19 cellular contexts compared by ENCODE assay signal in the genomic region with DNA sequence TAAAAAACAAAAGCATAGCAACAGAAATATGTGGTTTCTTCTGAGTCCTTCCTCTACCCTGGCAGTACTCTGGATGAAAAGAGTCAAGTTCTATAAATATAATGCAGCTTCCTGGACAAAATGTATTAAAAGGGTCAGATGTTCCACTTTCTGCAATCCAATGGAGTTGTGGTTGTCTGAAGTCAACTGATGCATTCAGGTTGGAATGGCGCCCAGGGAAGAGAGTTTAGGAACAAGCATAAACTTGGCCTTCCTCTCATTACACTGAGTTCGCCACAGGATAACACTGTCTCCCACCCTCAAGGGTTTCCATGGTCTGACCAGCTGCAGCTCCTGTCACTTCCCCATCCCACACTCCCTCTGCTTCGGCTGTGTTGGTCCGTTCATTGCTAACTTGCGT.
DNase-seq lines count a peak whose midpoint lies in the region; ATAC-seq and TF ChIP-seq lines count a peak whose summit lies in the region.
"Had no signal": no experiment of that assay in that cellular context is flagged by ENCODE, and none has a peak within 500 bp of the region (broad histone marks: within the 10 kb centered on the region; RNA-seq: fewer than 3 reads in every experiment).

No MANE protein-coding gene starts in this region.

- peak overlapping the region; percentile 11 to 45 for H3K27ac ChIP-seq in breast epithelium
- no peak overlapping the region for H3K27ac ChIP-seq in mesenchymal stem cell (ENCODE audit: low read length, poor library complexity, severe bottlenecking)
- H3K27ac ChIP-seq in tibial artery, result no peak overlapping the region
- no peak overlapping the region for H3K27ac ChIP-seq in RWPE1
- H3K27ac ChIP-seq: ascending aorta had no signal

- H4K8ac ChIP-seq in mesenchymal stem cell (ENCODE audit: low read length), result no peak overlapping the region

- no peak overlapping the region for H2BK15ac ChIP-seq in mesenchymal stem cell (ENCODE audit: low read depth, poor library complexity, severe bottlenecking)

- H3K27me3 Mint-ChIP-seq in MCF 10A (ENCODE audit: insufficient read depth, unreplicated experiment) (no peaks in the 10 kb centered on the region), chondrocyte (ENCODE audit: low read depth) (no peaks in the 10 kb centered on the region)
- H3K27me3 Mint-ChIP-seq: CD4-positive, alpha-beta T cell; effector memory CD8-positive, alpha-beta T cell; progenitor cell of endocrine pancreas had no signal

- intact Hi-C loops in breast epithelium (cut with DNase I; ENCODE audit: low total_unique reads) (no loop called here), MCF 10A (cut with micrococcal nuclease) (no loop called here), tibial artery (cut with DNase I; ENCODE audit: low total_unique reads) (no loop called here)

- BruUV-seq in MCF 10A (replicated peaks; lab: Mats Ljungman, UMichigan), result no TSS peak

- H3K36me3 ChIP-seq in breast epithelium (no peaks in the 10 kb centered on the region), mesenchymal stem cell (ENCODE audit: control insufficient read depth in 1 of 2, insufficient read depth in 2 of 2, low read depth in 1 of 2, low read length in 2 of 2) (no peaks in the 10 kb centered on the region), tibial artery (no peaks in the 10 kb centered on the region)
- H3K36me3 ChIP-seq: ascending aorta had no signal

- no peak overlapping the region for H3K4ac ChIP-seq in mesenchymal stem cell (ENCODE audit: low read depth in 1 of 2, low read length in 2 of 2)

- DNase-seq in breast epithelium (ENCODE audit: low spot score in 2 of 2) (no peak), MCF 10A (ENCODE audit: unreplicated experiment) (no peak), chondrocyte (ENCODE audit: low spot score) (no peak), mesenchymal stem cell (peak; percentile 2), tibial artery (peak; percentile 68 to 72), RWPE1 (ENCODE audit: low spot score) (no peak)
- DNase-seq: activated effector memory CD4-positive, alpha-beta T cell treated with anti-CD3 and anti-CD28 coated beads, Interleukin-2, amount 50 U/mL, for 16 hours; CD4-positive, alpha-beta T cell; effector memory CD8-positive, alpha-beta T cell; foreskin fibroblast; KBM-7; midbrain; NCI-H1417 had no signal

- no peak overlapping the region for H3K18ac ChIP-seq in mesenchymal stem cell (ENCODE audit: low read depth in 1 of 2, low read length in 2 of 2)

- H3K4me1 Mint-ChIP-seq in MCF 10A (ENCODE audit: insufficient read depth, unreplicated experiment) (peaks cover 18% of the 10 kb centered on the region), chondrocyte (ENCODE audit: low read depth) (peaks cover 26% of the 10 kb centered on the region)

- no peak overlapping the region for H3K14ac ChIP-seq in mesenchymal stem cell (ENCODE audit: low read length in 2 of 2)

- H3K9me3 Mint-ChIP-seq in MCF 10A (ENCODE audit: unreplicated experiment), result no peaks in the 10 kb centered on the region
- H3K9me3 Mint-ChIP-seq in chondrocyte (ENCODE audit: low read depth), result no peaks in the 10 kb centered on the region
- H3K9me3 Mint-ChIP-seq: CD4-positive, alpha-beta T cell; effector memory CD8-positive, alpha-beta T cell had no signal

- 93% methylated on average over 5 of the region's 5 CpGs for WGBS in mesenchymal stem cell

- no peak overlapping the region for H2BK5ac ChIP-seq in mesenchymal stem cell (ENCODE audit: low read depth, low read length, poor library complexity, severe bottlenecking)

- TF ChIP-seq POLR2A in breast epithelium (IDR thresholded peaks at IDR 0.05), result no peak

- no peak for ATAC-seq in HG02678 (IDR thresholded peaks at IDR 0.05; ENCODE audit: unreplicated experiment)
- no peak for ATAC-seq in GM21529 (IDR thresholded peaks at IDR 0.05; ENCODE audit: unreplicated experiment)
- ATAC-seq: effector memory CD8-positive, alpha-beta T cell; GM12878; HCT116 had no signal

- H2BK12ac ChIP-seq in mesenchymal stem cell (ENCODE audit: low read length in 2 of 2), result no peak overlapping the region

- H3K4me3 Mint-ChIP-seq in MCF 10A (ENCODE audit: unreplicated experiment) (no peak overlapping the region), chondrocyte (ENCODE audit: unreplicated experiment) (no peak overlapping the region)
- H3K4me3 Mint-ChIP-seq: CD4-positive, alpha-beta T cell; effector memory CD8-positive, alpha-beta T cell had no signal

- H3K27me3 ChIP-seq in breast epithelium (no peaks in the 10 kb centered on the region), mesenchymal stem cell (ENCODE audit: control insufficient read depth in 1 of 2, insufficient read depth in 1 of 2, low read length in 2 of 2) (peaks cover 0 to under 1% of the 10 kb centered on the region in 2 experiments), tibial artery (no peaks in the 10 kb centered on the region)
- H3K27me3 ChIP-seq: ascending aorta had no signal

- TF ChIP-seq CTCF in breast epithelium (IDR thresholded peaks at IDR 0.05) (no peak), MCF 10A (IDR thresholded peaks at IDR 0.05; ENCODE audit: unreplicated experiment) (no peak), chondrocyte (IDR thresholded peaks at IDR 0.05) (no peak), tibial artery (IDR thresholded peaks at IDR 0.05) (no peak), RWPE1 (conservative IDR thresholded peaks at IDR 0.05; ENCODE audit: low read depth) (no peak)

- H3K9me3 ChIP-seq in breast epithelium (no peaks in the 10 kb centered on the region), mesenchymal stem cell (ENCODE audit: control insufficient read depth, low read length) (no peaks in the 10 kb centered on the region), tibial artery (no peaks in the 10 kb centered on the region)
- H3K9me3 ChIP-seq: ascending aorta had no signal

- CTCF ChIA-PET in MCF 10A (lab: Yijun Ruan, JAX), result interaction anchor here (0.7 to 1.1 kb wide), 3 partner anchors 9 to 16 kb away, joined by 3 to 4 read pairs (median 4); no protein-coding TSS in a partner anchor
- CTCF ChIA-PET in RWPE1 (lab: Yijun Ruan, JAX), result interaction anchor here (0.9 kb wide), 1 partner anchor 19 kb away, joined by 3 read pairs; no protein-coding TSS in a partner anchor

- POLR2A ChIA-PET in MCF 10A (lab: Yijun Ruan, JAX) (no interaction called here), RWPE1 (lab: Yijun Ruan, JAX; ENCODE audit: low non-redundant PET) (no interaction called here)

- H3K27ac Mint-ChIP-seq in MCF 10A (ENCODE audit: low read depth, unreplicated experiment) (no peak overlapping the region), chondrocyte (ENCODE audit: unreplicated experiment) (peak overlapping the region; percentile 80)
- H3K27ac Mint-ChIP-seq: CD4-positive, alpha-beta T cell; effector memory CD8-positive, alpha-beta T cell; progenitor cell of endocrine pancreas had no signal

- H2AK5ac ChIP-seq in mesenchymal stem cell (ENCODE audit: low read length, severe bottlenecking), result no peak overlapping the region

- no peak overlapping the region for H3K9ac ChIP-seq in mesenchymal stem cell (ENCODE audit: low read length)

- no peak overlapping the region for H3K23ac ChIP-seq in mesenchymal stem cell (ENCODE audit: low read length in 2 of 2)

- H3K4me3 ChIP-seq in breast epithelium (no peak overlapping the region), mesenchymal stem cell (ENCODE audit: insufficient read depth in 1 of 2, low read depth in 1 of 2, low read length in 2 of 2) (no peak overlapping the region), tibial artery (no peak overlapping the region)
- H3K4me3 ChIP-seq: ascending aorta, GM12878 had no signal

- no peak overlapping the region for H2BK120ac ChIP-seq in mesenchymal stem cell (ENCODE audit: low read depth, low read length)

- H4K91ac ChIP-seq in mesenchymal stem cell (ENCODE audit: low read length), result peak overlapping the region; percentile 48

- peaks cover 0 to 9% of the 10 kb centered on the region in 2 donors for H3K4me1 ChIP-seq in breast epithelium
- H3K4me1 ChIP-seq in mesenchymal stem cell (ENCODE audit: control insufficient read depth, insufficient read depth, low read depth, low read length), result peaks cover 1% of the 10 kb centered on the region
- H3K4me1 ChIP-seq in tibial artery, result peaks cover 0 to 23% (median 15%) of the 10 kb centered on the region in 4 donors

- H3K36me3 Mint-ChIP-seq in MCF 10A (ENCODE audit: insufficient read depth, unreplicated experiment) (no peaks in the 10 kb centered on the region), chondrocyte (ENCODE audit: low read depth) (no peaks in the 10 kb centered on the region)

- H3K79me1 ChIP-seq in mesenchymal stem cell (replicated peaks; ENCODE audit: low read length, poor library complexity, severe bottlenecking), result no peaks in the 10 kb centered on the region

- no peak overlapping the region for H2AFZ ChIP-seq in mesenchymal stem cell (ENCODE audit: low read depth, low read length)

- H3K4me2 ChIP-seq in mesenchymal stem cell (ENCODE audit: low read length, poor library complexity, severe bottlenecking), result no peak overlapping the region

Comparison
In these comparisons a context has a peak if more than half of its experiments do, and no peak if none do; other contexts are left out.
1. DNase-seq: peak in mesenchymal stem cell (single experiment) and tibial artery (2 of 2); none in breast epithelium (0 of 2), MCF 10A (single experiment), chondrocyte (single experiment) and RWPE1 (single experiment).
2. H3K27ac ChIP-seq: peak in breast epithelium (2 of 2); none in mesenchymal stem cell (single experiment), tibial artery (0 of 2) and RWPE1 (single experiment).